In the genomic region with DNA sequence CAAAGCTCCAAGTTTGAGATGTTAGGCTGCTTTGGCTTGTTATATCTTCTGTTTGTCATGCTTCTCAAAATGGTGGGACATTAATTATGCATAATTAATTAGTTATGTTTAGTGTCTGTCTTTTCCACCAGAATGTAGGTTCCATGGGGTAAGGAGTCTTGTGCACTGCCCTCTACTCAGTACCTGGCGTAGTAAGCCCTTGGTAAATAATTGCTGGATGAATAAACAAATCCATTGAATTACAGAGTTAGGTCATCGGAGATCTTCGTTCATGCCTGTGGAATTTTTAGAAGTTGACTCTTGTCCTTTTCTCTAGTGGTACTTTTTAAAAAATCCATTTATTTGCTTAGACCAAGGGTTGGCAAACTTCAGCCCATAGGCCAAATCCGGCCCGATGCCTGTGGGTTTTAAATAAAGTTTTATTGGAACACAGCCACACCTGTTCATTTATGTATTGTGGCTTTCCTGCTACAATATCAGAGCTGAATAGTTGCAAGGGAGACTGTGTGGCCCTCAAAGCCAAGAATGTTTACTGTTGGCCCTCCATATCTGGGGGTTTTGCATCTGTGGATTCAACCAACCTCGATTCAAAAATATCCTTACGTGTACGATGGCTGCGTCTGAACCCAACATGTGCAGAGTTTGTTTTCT, we compare ENCODE assay signal across 24 cellular contexts.
"Had no signal": no experiment of that assay in that cellular context is flagged by ENCODE, and none has a peak within 500 bp of the region (broad histone marks: within the 10 kb centered on the region; RNA-seq: fewer than 3 reads in every experiment).

No MANE protein-coding gene starts in this region.

- ATAC-seq: foreskin keratinocyte, gastroesophageal sphincter, heart left ventricle, left colon, left lobe of liver, left ventricle myocardium superior, lower lobe of right lung had no signal

- H3K9me3 ChIP-seq: lower lobe of right lung had no signal

- H3K36me3 ChIP-seq: esophagus muscularis mucosa, gastroesophageal sphincter, heart left ventricle, lower lobe of right lung had no signal

- H3K27ac ChIP-seq: coronary artery, dorsolateral prefrontal cortex, esophagus muscularis mucosa, foreskin keratinocyte, gastroesophageal sphincter, heart left ventricle, hepatocyte, lower lobe of right lung had no signal

- H3K4me3 ChIP-seq: coronary artery, dorsolateral prefrontal cortex, esophagus muscularis mucosa, gastroesophageal sphincter, heart left ventricle, hepatocyte, lower lobe of right lung had no signal

- H3K79me2 ChIP-seq: hepatocyte had no signal

- FAIRE-seq: colon, endothelial cell of umbilical vein, frontal cortex, kidney had no signal

- H3K27me3 ChIP-seq: foreskin keratinocyte had no signal

- H2AFZ ChIP-seq: hepatocyte had no signal

- DNase-seq: dermis blood vessel endothelial cell; dorsolateral prefrontal cortex; effector CD4-positive, alpha-beta T cell; effector memory CD4-positive, alpha-beta T cell; foreskin keratinocyte; heart left ventricle; hypothalamus; immature natural killer cell; islet precursor cell; kidney; left colon; left ventricle myocardium superior; lower lobe of right lung; mesendoderm; midbrain; naive B cell had no signal

- H3K4me1 ChIP-seq: esophagus muscularis mucosa, foreskin keratinocyte, gastroesophageal sphincter, heart left ventricle, lower lobe of right lung had no signal

- H3K4me2 ChIP-seq: hepatocyte had no signal
